Comparison of ENCODE assay signal across 8 cellular contexts in the genomic region with DNA sequence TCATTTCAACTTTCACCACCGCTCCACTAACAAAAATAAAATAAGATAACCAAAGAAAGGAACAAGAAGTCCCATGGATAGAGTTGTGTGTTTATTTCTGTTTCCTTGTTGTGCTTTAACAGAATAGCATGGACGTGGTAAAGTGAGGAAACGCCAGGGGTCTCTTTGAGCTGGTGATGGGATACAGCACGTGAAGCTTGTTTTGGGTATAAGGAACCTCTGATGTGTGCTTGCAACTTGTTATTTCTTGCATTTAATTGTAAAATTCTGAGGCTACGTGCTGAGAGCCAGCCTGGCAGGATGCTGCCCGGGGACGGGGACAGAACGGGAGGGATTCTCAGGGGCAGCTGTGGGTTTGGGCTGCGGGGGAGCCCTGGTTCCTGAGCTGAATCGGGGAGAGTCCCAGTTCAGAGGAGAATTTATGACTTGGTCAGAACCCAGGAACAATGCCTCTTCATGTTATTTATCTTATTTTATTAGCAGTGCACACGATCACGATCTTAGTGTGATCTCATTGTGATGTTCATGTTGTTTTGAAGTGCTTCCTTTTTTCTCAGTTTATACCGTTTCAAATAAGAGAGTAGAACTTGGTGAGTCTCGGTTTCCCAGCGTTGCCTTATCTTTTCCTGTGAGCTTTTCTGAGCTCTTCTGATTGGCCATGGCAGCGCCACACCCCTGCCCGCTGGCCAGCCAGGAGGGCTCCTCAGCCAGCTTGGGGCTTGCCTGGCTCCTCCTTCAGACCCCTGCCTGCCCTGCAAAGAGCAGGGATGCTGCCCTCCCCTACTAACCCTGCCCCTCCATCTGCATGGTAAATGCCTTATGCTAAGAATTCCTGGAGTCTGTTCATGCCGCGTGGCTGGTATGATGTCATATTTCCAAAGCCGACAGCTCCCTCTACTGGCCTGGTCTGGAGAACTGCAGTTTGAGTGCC.
A peak's percentile ranks its signal among the peaks of the same experiment; 100 is the strongest.
DNase-seq lines count a peak whose midpoint lies in the region; ATAC-seq and TF ChIP-seq lines count a peak whose summit lies in the region.

No MANE protein-coding gene starts in this region.

- H3K36me3 ChIP-seq in prostate gland (no peaks in the 10 kb centered on the region), urinary bladder (ENCODE audit: insufficient read depth) (no peaks in the 10 kb centered on the region)

- H3K27ac ChIP-seq in prostate gland (peak overlapping the region; percentile 44 to 59), urinary bladder (ENCODE audit: low read depth) (peak overlapping the region; percentile 76)

- 3% methylated on average over 20 of the region's 20 CpGs for WGBS in prostate gland
- whole genome bisulfite sequencing in urinary bladder = 4% methylated on average over 20 of the region's 20 CpGs

- peak overlapping the region in 1 of 2 donors; percentile 6 for H3K4me3 ChIP-seq in prostate gland
- H3K4me3 ChIP-seq in urinary bladder (ENCODE audit: low read depth, low read length) = no peak overlapping the region

- ATAC-seq in HG02852 (IDR thresholded peaks at IDR 0.05; ENCODE audit: unreplicated experiment) (peak; percentile 24), left ventricle myocardium superior (peak; percentile 90)

- TF ChIP-seq POLR2A in prostate gland (IDR thresholded peaks at IDR 0.05) = no peak

- intact Hi-C loops in left ventricle myocardium superior (cut with micrococcal nuclease) (loop anchor here (2.0 kb wide), 1 partner anchor 175 kb away; no protein-coding TSS in a partner anchor), prostate gland (cut with DNase I) (loop anchor here (1.0 to 5.0 kb wide), 4 partner anchors 63 to 340 kb away; partner anchors contain the start of genes ANKRD33B and MARCHF6)

- H3K27me3 ChIP-seq in prostate gland (replicated peaks; ENCODE audit: insufficient read depth) = no peaks in the 10 kb centered on the region

- DNase-seq in GM13976 (ENCODE audit: low spot score) (peak; percentile 83), NCI-H1436 (lab: John Stamatoyannopoulos, UW) (peak; percentile 86), T-helper 1 cell (peak; percentile 53 to 78 (median 72)), amygdala (lab: John Stamatoyannopoulos, UW) (peak; percentile 18 to 90 (median 73)), left ventricle myocardium superior (peak; percentile 85), prostate gland (ENCODE audit: low spot score) (peak; percentile 70)

- in situ Hi-C loops in GM13976 (cut with MboI; ENCODE audit: low sequenced_read_pairs, unreplicated experiment) = loop anchor here (10.0 kb wide), 1 partner anchor 173 kb away; no protein-coding TSS in a partner anchor

- H3K9me3 ChIP-seq in prostate gland = no peaks in the 10 kb centered on the region

- TF ChIP-seq CTCF in GM13976 (IDR thresholded peaks at IDR 0.05; ENCODE audit: borderline replicate concordance, control extremely low read depth, extremely low read depth, insufficient read depth, missing control alignments) (peak; percentile 88), prostate gland (IDR thresholded peaks at IDR 0.05) (peak; percentile 66 to 94 (median 94))

- H3K4me1 ChIP-seq in prostate gland (replicated peaks) = peaks cover 9% of the 10 kb centered on the region
- no peaks in the 10 kb centered on the region for H3K4me1 ChIP-seq in urinary bladder (ENCODE audit: insufficient read depth)
